ENCODE assay signal across 20 cellular contexts in genomic region chr21:45149021-45149420, GRCh38.
DNase-seq lines count a peak whose midpoint lies in the region; ATAC-seq and TF ChIP-seq lines count a peak whose summit lies in the region.
"Had no signal": no experiment of that assay in that cellular context is flagged by ENCODE, and none has a peak within 500 bp of the region (broad histone marks: within the 10 kb centered on the region; RNA-seq: fewer than 3 reads in every experiment).

No MANE protein-coding gene starts in this region.

- H3K4me1 Mint-ChIP-seq in activated T-cell treated with anti-CD3 and anti-CD28 coated beads, Interleukin-2, amount 50 U/mL, for 24 hours (ENCODE audit: low read depth) = peaks cover 29% of the 10 kb centered on the region
- peaks cover 31% of the 10 kb centered on the region for H3K4me1 Mint-ChIP-seq in CD4-positive, alpha-beta T cell (ENCODE audit: low read depth)

- peaks cover 36% of the 10 kb centered on the region for H3K36me3 Mint-ChIP-seq in activated T-cell treated with anti-CD3 and anti-CD28 coated beads, Interleukin-2, amount 50 U/mL, for 24 hours (ENCODE audit: low read depth)
- peaks cover 43% of the 10 kb centered on the region for H3K36me3 Mint-ChIP-seq in CD4-positive, alpha-beta T cell (ENCODE audit: low read depth)
- H3K36me3 Mint-ChIP-seq: IgD-negative memory B cell had no signal

- CTCF ChIA-PET in CD4-positive, alpha-beta T cell (lab: Charles Lee) = no interaction called here

- H3K27me3 ChIP-seq in CD4-positive, alpha-beta T cell (ENCODE audit: control insufficient read depth, insufficient read depth, low read length) = no peaks in the 10 kb centered on the region

- intact Hi-C loops in CD4-positive, alpha-beta T cell (cut with DNase I, micrococcal nuclease) = no loop called here
- intact Hi-C loops in posterior vena cava (cut with DNase I) = loop anchor here in 1 of 2 donors (10.0 kb wide), 1 partner anchor 56 kb away; no protein-coding TSS in a partner anchor

- no peak for ATAC-seq in CD4-positive, alpha-beta T cell (ENCODE audit: poor library complexity)
- ATAC-seq in GM21360 (IDR thresholded peaks at IDR 0.05; ENCODE audit: unreplicated experiment) = no peak
- no peak for ATAC-seq in HG02588 (IDR thresholded peaks at IDR 0.05; ENCODE audit: unreplicated experiment)

- H3K9me3 ChIP-seq in CD4-positive, alpha-beta T cell (ENCODE audit: control insufficient read depth, low read length) = no peaks in the 10 kb centered on the region

- no peaks in the 10 kb centered on the region for H3K27me3 Mint-ChIP-seq in activated T-cell treated with anti-CD3 and anti-CD28 coated beads, Interleukin-2, amount 50 U/mL, for 24 hours
- H3K27me3 Mint-ChIP-seq in CD4-positive, alpha-beta T cell = no peaks in the 10 kb centered on the region
- H3K27me3 Mint-ChIP-seq: CD8-positive, alpha-beta memory T cell; IgD-negative memory B cell had no signal

- no peak overlapping the region for H3K4me3 Mint-ChIP-seq in activated T-cell treated with anti-CD3 and anti-CD28 coated beads, Interleukin-2, amount 50 U/mL, for 24 hours
- H3K4me3 Mint-ChIP-seq in CD4-positive, alpha-beta T cell = no peak overlapping the region
- H3K4me3 Mint-ChIP-seq: CD8-positive, alpha-beta memory T cell had no signal

- POLR2A ChIA-PET in CD4-positive, alpha-beta T cell (lab: Charles Lee) = no interaction called here

- no peak overlapping the region for H3K27ac Mint-ChIP-seq in activated T-cell treated with anti-CD3 and anti-CD28 coated beads, Interleukin-2, amount 50 U/mL, for 24 hours
- peak overlapping the region; percentile 12 for H3K27ac Mint-ChIP-seq in CD4-positive, alpha-beta T cell
- H3K27ac Mint-ChIP-seq: IgD-negative memory B cell had no signal

- peak; percentile 23 for DNase-seq in activated T-cell treated with anti-CD3 and anti-CD28 coated beads, Interleukin-2, amount 50 U/mL, for 24 hours
- DNase-seq in activated T-cell treated with anti-CD3 and anti-CD28 coated beads for 4 hours (no peak), islet precursor cell (peak; percentile 38), posterior vena cava (ENCODE audit: low spot score) (peak; percentile 63), DMS 273 (lab: John Stamatoyannopoulos, UW; ENCODE audit: unreplicated experiment) (no peak)
- no peak for DNase-seq in CD4-positive, alpha-beta T cell
- DNase-seq: AML-193; C1 segment of cervical spinal cord; CD8-positive, alpha-beta memory T cell; DMS53; GF-D8; MV-4-11; NCI-H1694; NCI-H2081; NCI-H2171; NCI-H526 treated with DMSO at 0.1 percent for 48 hours; Right ventricle myocardium superior had no signal

- no peak for TF ChIP-seq CTCF in CD4-positive, alpha-beta T cell (IDR thresholded peaks at IDR 0.05)

- H3K9me3 Mint-ChIP-seq in activated T-cell treated with anti-CD3 and anti-CD28 coated beads, Interleukin-2, amount 50 U/mL, for 24 hours = no peaks in the 10 kb centered on the region
- H3K9me3 Mint-ChIP-seq in CD4-positive, alpha-beta T cell = no peaks in the 10 kb centered on the region
- H3K9me3 Mint-ChIP-seq: CD8-positive, alpha-beta memory T cell; IgD-negative memory B cell had no signal

- no peak overlapping the region for H3K27ac ChIP-seq in CD4-positive, alpha-beta T cell (ENCODE audit: low read depth, low read length)

Comparison
In these comparisons a context has a peak if more than half of its experiments do, and no peak if none do; other contexts are left out.
1. DNase-seq: peak in activated T-cell treated with anti-CD3 and anti-CD28 coated beads, Interleukin-2, amount 50 U/mL, for 24 hours (single experiment), islet precursor cell (single experiment) and posterior vena cava (single experiment); none in activated T-cell treated with anti-CD3 and anti-CD28 coated beads for 4 hours (single experiment), CD4-positive, alpha-beta T cell (0 of 10) and DMS 273 (single experiment).